10 cellular contexts compared by ENCODE assay signal in genomic region chr1:204438628-204439027, GRCh38. TPM values are rescaled to one million over a fixed set of nuclear protein-coding genes. Genes with fewer than 3 reads are reported as not detected.
DNase-seq lines count a peak whose midpoint lies in the region; ATAC-seq and TF ChIP-seq lines count a peak whose summit lies in the region.
"Had no signal": no experiment of that assay in that cellular context is flagged by ENCODE, and none has a peak within 500 bp of the region (broad histone marks: within the 10 kb centered on the region; RNA-seq: fewer than 3 reads in every experiment).

No MANE protein-coding gene starts in this region.

- H2BK5ac ChIP-seq in IMR-90 (ENCODE audit: low read depth, low read length, poor library complexity, severe bottlenecking) = no peak overlapping the region

- TF ChIP-seq POLR2A in IMR-90 (IDR thresholded peaks at IDR 0.05; ENCODE audit: low read depth, low read length) = no peak

- no peaks in the 10 kb centered on the region for H3K9me3 Mint-ChIP-seq in neural crest cell
- H3K9me3 Mint-ChIP-seq: mesothelial cell of epicardium had no signal

- peaks cover 9% of the 10 kb centered on the region for H3K36me3 Mint-ChIP-seq in neural crest cell (ENCODE audit: low read depth)

- no peak overlapping the region for H2BK15ac ChIP-seq in IMR-90 (ENCODE audit: low read depth, low read length)

- CTCF ChIA-PET in IMR-90 (lab: Yijun Ruan, JAX) (interaction anchor here (0.8 to 2.7 kb wide), 4 partner anchors 8 to 65 kb away, joined by 3 to 11 read pairs (median 4); no protein-coding TSS in a partner anchor), A673 (lab: Charles Lee) (interaction anchor here (2.6 kb wide), 1 partner anchor 64 kb away, joined by 19 read pairs; no protein-coding TSS in a partner anchor)

- H3K9me3 ChIP-seq in IMR-90 (ENCODE audit: control insufficient read depth, insufficient read depth, low read length) (no peaks in the 10 kb centered on the region), A673 (ENCODE audit: low read depth, low read length, poor library complexity, severe bottlenecking) (no peaks in the 10 kb centered on the region)
- H3K9me3 ChIP-seq: upper lobe of left lung had no signal

- H2BK120ac ChIP-seq in IMR-90 (ENCODE audit: low read depth, low read length) = peak overlapping the region; percentile 61; the same call in 1 of the 2 replicates

- H3K4me3 Mint-ChIP-seq in neural crest cell = no peak overlapping the region
- H3K4me3 Mint-ChIP-seq: mesothelial cell of epicardium had no signal

- peaks cover 2% of the 10 kb centered on the region; the same call in 1 of the 2 replicates for H3K9me1 ChIP-seq in IMR-90 (ENCODE audit: insufficient read depth, low read length)

- H3K27me3 ChIP-seq in IMR-90 (ENCODE audit: control insufficient read depth, insufficient read depth, low read length) (no peaks in the 10 kb centered on the region), A673 (replicated peaks; ENCODE audit: insufficient read depth, low read depth, low read length, poor library complexity) (no peaks in the 10 kb centered on the region)
- H3K27me3 ChIP-seq: upper lobe of left lung had no signal

- peak overlapping the region; percentile 72 for H2AFZ ChIP-seq in IMR-90 (replicated peaks; ENCODE audit: low read length, poor library complexity)

- H2BK20ac ChIP-seq in IMR-90 (ENCODE audit: low read depth, low read length) = 0 out of 2 replicates have a peak overlapping the region, but pooled peaks have one; percentile 5

- peak overlapping the region; percentile 10 for H3K27ac Mint-ChIP-seq in neural crest cell (ENCODE audit: unreplicated experiment)
- H3K27ac Mint-ChIP-seq: mesothelial cell of epicardium had no signal

- H3K27ac ChIP-seq in IMR-90 (ENCODE audit: insufficient read depth, low read length) = no peak overlapping the region
- no peak overlapping the region for H3K27ac ChIP-seq in A673 (ENCODE audit: low read depth, low read length, poor library complexity, severe bottlenecking)

- no peak overlapping the region; the same call in 1 of the 2 replicates for H3K14ac ChIP-seq in IMR-90 (replicated peaks; ENCODE audit: low read depth, low read length)

- no peak overlapping the region for H3K18ac ChIP-seq in IMR-90 (ENCODE audit: low read depth, low read length)

- no peaks in the 10 kb centered on the region; the same call in 1 of the 2 replicates for H4K20me1 ChIP-seq in IMR-90 (ENCODE audit: insufficient read depth, low read length)

- H3K23ac ChIP-seq in IMR-90 (ENCODE audit: low read depth, low read length) = no peak overlapping the region

- no TSS peak for BruUV-seq in IMR-90 (replicated peaks; lab: Mats Ljungman, UMichigan)
- BruUV-seq in A673 (replicated peaks; lab: Mats Ljungman, UMichigan) = no TSS peak

- H3K4me1 ChIP-seq in IMR-90 (ENCODE audit: control insufficient read depth, insufficient read depth, low read length) (peaks cover 13% of the 10 kb centered on the region), A673 (ENCODE audit: insufficient read depth, low read length, poor library complexity, severe bottlenecking) (peaks cover 21% of the 10 kb centered on the region)

- ATAC-seq in IMR-90 (ENCODE audit: low read depth) = peak; percentile 97

- dilution Hi-C loops in IMR-90 (cut with HindIII; ENCODE audit: low sequenced_read_pairs, unreplicated experiment) = no loop called here

- DNase-seq in AG09319 (ENCODE audit: extremely low read depth, low read depth) (peak; percentile 96), IMR-90 (peak; percentile 100), cardiac fibroblast (ENCODE audit: low read depth in 2 of 2) (peak; percentile 97 to 98), neural crest cell (ENCODE audit: low read depth, low spot score) (no peak), NCI-H2196 treated with DMSO at 0.1 percent for 48 hours (lab: John Stamatoyannopoulos, UW; ENCODE audit: unreplicated experiment) (no peak), occipital lobe (lab: John Stamatoyannopoulos, UW) (no peak), superior temporal gyrus (ENCODE audit: extremely low spot score) (no peak), A673 (ENCODE audit: low spot score) (no peak)
- DNase-seq: upper lobe of left lung had no signal

- peak; percentile 20; the same call in 1 of the 2 replicates for TF ChIP-seq RAD21 in IMR-90 (IDR thresholded peaks at IDR 0.05; ENCODE audit: low read length)

- H3K79me1 ChIP-seq in IMR-90 (ENCODE audit: low read depth in 1 of 2, low read length in 2 of 2) = no peaks in the 10 kb centered on the region

- H2AK9ac ChIP-seq in IMR-90 (replicated peaks; ENCODE audit: low read depth, low read length, poor library complexity) = peak overlapping the region; percentile 53

- H3K9ac ChIP-seq in IMR-90 (ENCODE audit: low read depth, low read length) = no peak overlapping the region

- H4K5ac ChIP-seq in IMR-90 (ENCODE audit: low read depth, low read length) = no peak overlapping the region

- H3K27me3 Mint-ChIP-seq in neural crest cell (ENCODE audit: low read depth) = no peaks in the 10 kb centered on the region

- intact Hi-C loops in IMR-90 (cut with micrococcal nuclease) (no loop called here), A673 (cut with micrococcal nuclease; ENCODE audit: unreplicated experiment) (no loop called here)

- no peak overlapping the region for H4K8ac ChIP-seq in IMR-90 (ENCODE audit: low read depth in 2 of 2, low read length in 2 of 2)

- H2AK5ac ChIP-seq in IMR-90 (ENCODE audit: low read depth, low read length) = peak overlapping the region; percentile 17; the same call in 1 of the 2 replicates

- H4K91ac ChIP-seq in IMR-90 (ENCODE audit: insufficient read depth, low read depth, low read length) = no peak overlapping the region

- peak overlapping the region; percentile 22; the same call in 1 of the 2 replicates for H3K4ac ChIP-seq in IMR-90 (ENCODE audit: low read depth, low read length)

- H3K56ac ChIP-seq in IMR-90 (ENCODE audit: extremely low read depth, insufficient read depth, low read length) = no peak overlapping the region

- H3K36me3 ChIP-seq in IMR-90 (ENCODE audit: control insufficient read depth, insufficient read depth, low read length) (peaks cover 21% of the 10 kb centered on the region), A673 (ENCODE audit: insufficient read depth, low read length, poor library complexity, severe bottlenecking) (peaks cover 16% of the 10 kb centered on the region)

- peak overlapping the region; percentile 24; the same call in 1 of the 2 replicates for H3K4me2 ChIP-seq in IMR-90 (ENCODE audit: low read depth, low read length)

- no peak overlapping the region for H3K4me3 ChIP-seq in IMR-90 (ENCODE audit: insufficient read depth, low read depth, low read length)
- H3K4me3 ChIP-seq in cardiac fibroblast (replicated peaks in 1 of 2; ENCODE audit: low read depth in 2 of 2, low read length in 2 of 2) = no peak overlapping the region
- H3K4me3 ChIP-seq in A673 (ENCODE audit: low read depth, low read length, poor library complexity, severe bottlenecking) = no peak overlapping the region
- H3K4me3 ChIP-seq: upper lobe of left lung had no signal

- WGBS in IMR-90 (ENCODE audit: extremely low coverage in 2 of 2, insufficient read length in 1 of 2), 2 experiments = 63% methylated on average over 1 of the region's 7 CpGs; no CpG with 5 or more reads in 1 of the 2 experiments

- no peak for TF ChIP-seq CTCF in AG09319 (IDR thresholded peaks at IDR 0.05; ENCODE audit: low read depth, low read length)
- no peak for TF ChIP-seq CTCF in IMR-90 (conservative IDR thresholded peaks at IDR 0.05; ENCODE audit: low read depth, low read length)
- no peak for TF ChIP-seq CTCF in cardiac fibroblast (IDR thresholded peaks at IDR 0.05; ENCODE audit: low read depth, low read length)
- no peak for TF ChIP-seq CTCF in neural crest cell (conservative IDR thresholded peaks at IDR 0.05)
- TF ChIP-seq CTCF in A673 (conservative IDR thresholded peaks at IDR 0.05; ENCODE audit: low read depth, low read length) = no peak

- POLR2A ChIA-PET in IMR-90 (lab: Charles Lee; ENCODE audit: unreplicated experiment) (no interaction called here), A673 (lab: Charles Lee; ENCODE audit: low non-redundant PET) (interaction anchor here (0.5 kb wide), 1 partner anchor 53 kb away, joined by 4 read pairs; no protein-coding TSS in a partner anchor)

- in situ Hi-C loops in IMR-90 (cut with MboI; ENCODE audit: low sequenced_read_pairs) = no loop called here

- no peaks in the 10 kb centered on the region for H3K4me1 Mint-ChIP-seq in neural crest cell

TF ChIP-seq in IMR-90, 13 proteins besides CTCF, POLR2A, EP300 and RAD21 (continues in another document):
- peak; percentile 92 for TF ChIP-seq FOS (IDR thresholded peaks at IDR 0.05; ENCODE audit: low read depth, low read length)
- TF ChIP-seq ELK1 (IDR thresholded peaks at IDR 0.05; ENCODE audit: borderline replicate concordance, low read depth, low read length) = no peak
- no peak for TF ChIP-seq NFE2L2 (IDR thresholded peaks at IDR 0.05; ENCODE audit: low read depth, low read length)
- TF ChIP-seq CEBPB (IDR thresholded peaks at IDR 0.05; ENCODE audit: low read depth, low read length) = peak; percentile 27; the same call in 1 of the 2 replicates
- no peak for TF ChIP-seq CHD1 (IDR thresholded peaks at IDR 0.05; ENCODE audit: low read depth, low read length)
- peak; percentile 72 for TF ChIP-seq BHLHE40 (IDR thresholded peaks at IDR 0.05; ENCODE audit: low read depth, low read length)
- TF ChIP-seq RFX5 (IDR thresholded peaks at IDR 0.05; ENCODE audit: low read depth, low read length) = no peak
- TF ChIP-seq MAZ (IDR thresholded peaks at IDR 0.05; ENCODE audit: borderline replicate concordance, low read depth, low read length) = peak; percentile 44; the same call in 1 of the 2 replicates

RNA-seq across cellular contexts. Expression of gene PPP1R15B, which starts 27.0 kb away (rescaled TPM):
- total RNA-seq in IMR-90 (2012; rRNA removed) = 14.9 and 20.3 TPM in 2 replicates
- 14.4 and 15.0 TPM in 2 replicates for polyA plus RNA-seq in IMR-90 (2012; rRNA removed)
- 8.7 and 10.7 TPM in 2 replicates for polyA plus RNA-seq in IMR-90 (2012; cell fraction: cytosol; rRNA removed)
- 6.9 and 17.1 TPM in 2 replicates for polyA plus RNA-seq in IMR-90 (2012; cell fraction: nucleus; rRNA removed; ENCODE audit: low replicate concordance)
- 45.8 and 46.6 TPM in 2 replicates for total RNA-seq in neural crest cell
- 43.4 TPM for total RNA-seq in occipital lobe
- 46.9 and 52.5 TPM in 2 replicates for total RNA-seq in A673 (2021)

RNA-seq across cellular contexts. Expression of gene PIK3C2B, which starts 56.0 kb away (rescaled TPM):
- total RNA-seq in IMR-90 (2012; rRNA removed) (1.1 and 2.8 TPM in 2 replicates), neural crest cell (70.5 and 71.7 TPM in 2 replicates), occipital lobe (31.0 TPM), A673 (2021) (18.0 and 25.5 TPM in 2 replicates)
- polyA plus RNA-seq in IMR-90 (2012; rRNA removed) = 2.9 and 4.3 TPM in 2 replicates
- polyA plus RNA-seq in IMR-90 (2012; cell fraction: cytosol; rRNA removed) = 1.6 and 3.2 TPM in 2 replicates
- 5.1 and 6.9 TPM in 2 replicates for polyA plus RNA-seq in IMR-90 (2012; cell fraction: nucleus; rRNA removed; ENCODE audit: low replicate concordance)

Comparison
In these comparisons a context has a peak if more than half of its experiments do, and no peak if none do; other contexts are left out.
1. DNase-seq: peak in AG09319 (single experiment), IMR-90 (single experiment) and cardiac fibroblast (2 of 2); none in neural crest cell (single experiment), NCI-H2196 treated with DMSO at 0.1 percent for 48 hours (single experiment), occipital lobe (single experiment), superior temporal gyrus (single experiment) and A673 (single experiment).